ENCODE assay signal across 8 cellular contexts in genomic region chr7:44748042-44748947, GRCh38. TPM values are rescaled to one million over a fixed set of nuclear protein-coding genes. Genes with fewer than 3 reads are reported as not detected.
DNase-seq lines count a peak whose midpoint lies in the region; ATAC-seq and TF ChIP-seq lines count a peak whose summit lies in the region.

Gene ZMIZ2 (plus strand): TSS chr7:44748847. CDS start chr7:44756250, 7,403 bp downstream.

- intact Hi-C loops in mucosa of descending colon (cut with DNase I, micrococcal nuclease) = no loop called here

- no peak for TF ChIP-seq EP300 in Ishikawa (IDR thresholded peaks at IDR 0.05; ENCODE audit: borderline replicate concordance)

- H3K27ac ChIP-seq in epithelial cell of prostate = peak within 1 kb of the TSS; percentile 88

- TF ChIP-seq RAD21 in Ishikawa (IDR thresholded peaks at IDR 0.05; ENCODE audit: low read depth) = no peak

- DNase-seq in DMS 273 (lab: John Stamatoyannopoulos, UW; ENCODE audit: unreplicated experiment) (peak; percentile 97), OCI-M1 (lab: John Stamatoyannopoulos, UW) (peak; percentile 86), activated T-cell treated with anti-CD3 and anti-CD28 coated beads for 48 hours (ENCODE audit: low read depth) (peak; percentile 88), epithelial cell of prostate (ENCODE audit: low read depth, low spot score) (peak; percentile 40), mucosa of descending colon (peak; percentile 93 to 97 (median 96))
- DNase-seq in stimulated activated CD8-positive, alpha-beta memory T cell treated with anti-CD3 and anti-CD28 coated beads, Interleukin-4, amount 100 ng/mL, for 1 hour (ENCODE audit: low read depth in 2 of 2, low spot score in 1 of 2) = peak; percentile 82 to 87

- peak; percentile 69 for ATAC-seq in GM21528 (IDR thresholded peaks at IDR 0.05; ENCODE audit: low FRiP score, unreplicated experiment)
- peak; percentile 98 for ATAC-seq in mucosa of descending colon

- peak within 1 kb of the TSS; percentile 72 for H3K4me3 ChIP-seq in mucosa of descending colon

- H3K36me3 ChIP-seq in mucosa of descending colon (ENCODE audit: low read depth) = no peaks in the 10 kb centered on the region

- no peaks in the 10 kb centered on the region for H3K9me3 ChIP-seq in mucosa of descending colon

- no peak for TF ChIP-seq CTCF in mucosa of descending colon (IDR thresholded peaks at IDR 0.05)

- peaks cover 25% of the 10 kb centered on the region for H3K4me1 ChIP-seq in mucosa of descending colon (ENCODE audit: low read depth)

TF ChIP-seq in Ishikawa, 13 proteins besides CTCF, POLR2A, EP300 and RAD21:
- TF ChIP-seq EGR1 (IDR thresholded peaks at IDR 0.05) = peak; percentile 79
- no peak; the same call in 1 of the 2 replicates for TF ChIP-seq TCF12 (IDR thresholded peaks at IDR 0.05; ENCODE audit: low read depth)
- TF ChIP-seq YY1 (IDR thresholded peaks at IDR 0.05; ENCODE audit: low read depth) = peak; percentile 73

RNA-seq across cellular contexts. Expression of gene ZMIZ2, which starts in this region (rescaled TPM):
- total RNA-seq in mucosa of descending colon = 100 to 1,000 TPM in 1 of 3 donors, 10 to 100 TPM in 2; 80.4 to 104 (median 89.8) TPM

Comparison
In these comparisons a context has a peak if more than half of its experiments do, and no peak if none do; other contexts are left out.
1. Peak in every context shown above with its lines: DNase-seq, ATAC-seq, H3K4me3 ChIP-seq and H3K27ac ChIP-seq.
2. DNase-seq: peak in every context shown above with its lines; median percentile 97 in DMS 273; 96 in mucosa of descending colon; 88 in activated T-cell treated with anti-CD3 and anti-CD28 coated beads for 48 hours; 86 in OCI-M1; 84 in stimulated activated CD8-positive, alpha-beta memory T cell treated with anti-CD3 and anti-CD28 coated beads, Interleukin-4, amount 100 ng/mL, for 1 hour; 40 in epithelial cell of prostate.